34 cellular contexts compared by ENCODE assay signal in genomic region chr6:41252401-41252800, GRCh38. TPM values are rescaled to one million over a fixed set of nuclear protein-coding genes. Genes with fewer than 3 reads are reported as not detected.
"Had no signal": no experiment of that assay in that cellular context is flagged by ENCODE, and none has a peak within 500 bp of the region (broad histone marks: within the 10 kb centered on the region; RNA-seq: fewer than 3 reads in every experiment).

No MANE protein-coding gene starts in this region.

- H2AFZ ChIP-seq: neural progenitor cell, parathyroid adenoma had no signal

- H3K4me1 ChIP-seq: neural progenitor cell, psoas muscle, suprapubic skin, testis, tibial artery, upper lobe of right lung, uterus had no signal

- H3K79me2 ChIP-seq: parathyroid adenoma had no signal

- H3K4me3 ChIP-seq: neural progenitor cell, ovary, psoas muscle, skin epidermis, smooth muscle cell, spleen, suprapubic skin, testis, tibial artery, transverse colon, upper lobe of right lung, uterus had no signal

- H3K4me2 ChIP-seq: neural progenitor cell, smooth muscle cell had no signal

- H3K9me3 ChIP-seq: ovary, psoas muscle, spleen, suprapubic skin, testis, tibial artery, transverse colon, upper lobe of right lung, uterus had no signal

- H3K9ac ChIP-seq: neural progenitor cell, parathyroid adenoma had no signal

- ATAC-seq: naive thymus-derived CD4-positive, alpha-beta T cell; natural killer cell; psoas muscle; right cardiac atrium; sciatic nerve; stimulated activated memory B cell treated with anti-CD40 and anti-IgM and Interleukin-4, amounts not matched to agents 10 μg/mL and 1 μg/mL and 100 μg/mL, for 72 hours; stimulated activated naive CD8-positive, alpha-beta T cell treated with anti-CD3 and anti-CD28 coated beads, Interleukin-15, amount 100 ng/mL, for 72 hours; stimulated activated naive CD8-positive, alpha-beta T cell treated with anti-CD3 and anti-CD28 coated beads, Interleukin-15, Interleukin-2, amounts not matched to agents 100 U/mL and 50 U/mL, for 24 hours had no signal

- H3K27ac ChIP-seq: neural progenitor cell, ovary, parathyroid adenoma, psoas muscle, skin epidermis, spleen, suprapubic skin, testis, tibial artery, transverse colon, upper lobe of right lung, uterus had no signal

- DNase-seq: naive thymus-derived CD4-positive, alpha-beta T cell; natural killer cell; occipital lobe; ovary; posterior cingulate gyrus; psoas muscle; right cardiac atrium; spleen; stimulated activated CD4-positive, alpha-beta T cell treated with anti-CD3 and anti-CD28 coated beads, Interleukin-12 subunit alpha, Interleukin-12 subunit beta, amount 100 ng/mL, for 4 hours; stimulated activated CD4-positive, alpha-beta T cell treated with anti-CD3 and anti-CD28 coated beads, Interleukin-1b, Interleukin-23, amount 100 ng/mL, for 48 hours; stimulated activated CD4-positive, alpha-beta T cell treated with anti-CD3 and anti-CD28 coated beads, Interleukin-4, amount 100 ng/mL, for 1 hour; stimulated activated CD4-positive, alpha-beta T cell treated with anti-CD3 and anti-CD28 coated beads, Interleukin-4, amount 100 ng/mL, for 4 hours; stimulated activated CD8-positive, alpha-beta memory T cell treated with anti-CD3 and anti-CD28 coated beads, Interleukin-4, amount 100 ng/mL, for 48 hours; stimulated activated naive CD4-positive, alpha-beta T cell; stimulated activated naive CD8-positive, alpha-beta T cell treated with anti-CD3 and anti-CD28 coated beads, Interleukin-15, amount 100 ng/mL, for 72 hours; stimulated activated naive CD8-positive, alpha-beta T cell treated with anti-CD3 and anti-CD28 coated beads, Interleukin-15, Interleukin-2, amounts not matched to agents 100 U/mL and 50 U/mL, for 24 hours; substantia nigra; testis; tibial artery; transverse colon; upper lobe of right lung; uterus had no signal

- H3K27me3 ChIP-seq: neural progenitor cell, ovary, testis, tibial artery, transverse colon, upper lobe of right lung, uterus had no signal

- H3K36me3 ChIP-seq: neural progenitor cell, ovary, spleen, suprapubic skin, tibial artery, transverse colon, upper lobe of right lung, uterus had no signal

RNA-seq across cellular contexts. Expression of gene TREML4, which starts 24.3 kb away (rescaled TPM):
- total RNA-seq: occipital lobe, osteoblast, ovary, progenitor cell of endocrine pancreas, psoas muscle, renal cortical epithelial cell, right cardiac atrium, sciatic nerve, smooth muscle cell, suprapubic skin, testis, transverse colon, upper lobe of right lung, urinary bladder, uterus had no signal
- polyA plus RNA-seq: naive thymus-derived CD4-positive, alpha-beta T cell; neural cell; ovary; right cardiac atrium; smooth muscle cell had no signal

RNA-seq across cellular contexts. Expression of gene TREM1, which starts 34.1 kb away (rescaled TPM):
- total RNA-seq: occipital lobe, progenitor cell of endocrine pancreas, renal cortical epithelial cell had no signal
- polyA plus RNA-seq: naive thymus-derived CD4-positive, alpha-beta T cell; neural cell had no signal

RNA-seq across cellular contexts. Expression of gene TREML2, which starts 51.5 kb away (rescaled TPM):
- total RNA-seq: occipital lobe, osteoblast, progenitor cell of endocrine pancreas, renal cortical epithelial cell, smooth muscle cell, suprapubic skin had no signal
- polyA plus RNA-seq: neural cell, smooth muscle cell had no signal
